In genomic region chr12:62647586-62647985, GRCh38 we compare ENCODE assay signal across 15 cellular contexts.
DNase-seq lines count a peak whose midpoint lies in the region; ATAC-seq and TF ChIP-seq lines count a peak whose summit lies in the region.
"Had no signal": no experiment of that assay in that cellular context is flagged by ENCODE, and none has a peak within 500 bp of the region (broad histone marks: within the 10 kb centered on the region; RNA-seq: fewer than 3 reads in every experiment).

No MANE protein-coding gene starts in this region.

- H3K4me1 ChIP-seq in mucosa of descending colon (ENCODE audit: low read depth) (no peaks in the 10 kb centered on the region), tibial nerve (peaks cover 0 to 25% (median 10%) of the 10 kb centered on the region in 4 donors)

- intact Hi-C loops in mucosa of descending colon (cut with DNase I, micrococcal nuclease) = no loop called here

- H3K36me3 ChIP-seq in mucosa of descending colon (ENCODE audit: low read depth) (no peaks in the 10 kb centered on the region), tibial nerve (no peaks in the 10 kb centered on the region)
- H3K36me3 ChIP-seq: HAP-1 had no signal

- peak overlapping the region; percentile 38 to 86 (median 66) for H3K27ac ChIP-seq in tibial nerve
- H3K27ac ChIP-seq: C4-2B, neutrophil, SK-N-MC had no signal

- TF ChIP-seq POLR2A in tibial nerve (IDR thresholded peaks at IDR 0.05) = no peak

- no peaks in the 10 kb centered on the region for H3K27me3 ChIP-seq in tibial nerve
- H3K27me3 ChIP-seq: neutrophil had no signal

- H3K9me3 ChIP-seq in mucosa of descending colon (no peaks in the 10 kb centered on the region), tibial nerve (no peaks in the 10 kb centered on the region)
- H3K9me3 ChIP-seq: HAP-1, neutrophil had no signal

- 14 to 18% methylated on average over 3 of the region's 3 CpGs for WGBS in tibial nerve, 2 donors

- TF ChIP-seq EP300 in tibial nerve (IDR thresholded peaks at IDR 0.05) = peak in 1 of 2 donors; percentile 78

- no peak for TF ChIP-seq CTCF in fibroblast of villous mesenchyme (IDR thresholded peaks at IDR 0.05; ENCODE audit: insufficient read depth, low read depth, low read length)
- no peak for TF ChIP-seq CTCF in mucosa of descending colon (IDR thresholded peaks at IDR 0.05)
- no peak for TF ChIP-seq CTCF in tibial nerve (IDR thresholded peaks at IDR 0.05)

- H3K4me3 ChIP-seq in fibroblast of villous mesenchyme (ENCODE audit: low read depth, low read length) = no peak overlapping the region
- no peak overlapping the region for H3K4me3 ChIP-seq in mucosa of descending colon
- H3K4me3 ChIP-seq in tibial nerve = no peak overlapping the region
- H3K4me3 ChIP-seq: HAP-1, SK-N-MC had no signal

- DNase-seq in amygdala (lab: John Stamatoyannopoulos, UW) = peak in 30 of 56 donors; percentile 3 to 62 (median 28)
- peak; percentile 20 for DNase-seq in fibroblast of villous mesenchyme (ENCODE audit: low read depth)
- DNase-seq in mucosa of descending colon = no peak
- DNase-seq in tibial nerve (ENCODE audit: low spot score in 2 of 2) = peak; percentile 33 to 47
- DNase-seq in retina = no peak
- DNase-seq: EL, left colon, MM.1S, NCI-H2171 treated with DMSO at 0.1 percent for 48 hours had no signal

- ATAC-seq in mucosa of descending colon (peak; percentile 37), HG03432 (IDR thresholded peaks at IDR 0.05; ENCODE audit: unreplicated experiment) (no peak), HG02852 (IDR thresholded peaks at IDR 0.05; ENCODE audit: unreplicated experiment) (no peak)
- ATAC-seq: left colon had no signal

Comparison
In these comparisons a context has a peak if more than half of its experiments do, and no peak if none do; other contexts are left out.
1. DNase-seq: peak in amygdala (30 of 56), fibroblast of villous mesenchyme (single experiment) and tibial nerve (2 of 2); none in mucosa of descending colon (0 of 3) and retina (single experiment).